Comparison of ENCODE assay signal across 2 cellular contexts in the genomic region with DNA sequence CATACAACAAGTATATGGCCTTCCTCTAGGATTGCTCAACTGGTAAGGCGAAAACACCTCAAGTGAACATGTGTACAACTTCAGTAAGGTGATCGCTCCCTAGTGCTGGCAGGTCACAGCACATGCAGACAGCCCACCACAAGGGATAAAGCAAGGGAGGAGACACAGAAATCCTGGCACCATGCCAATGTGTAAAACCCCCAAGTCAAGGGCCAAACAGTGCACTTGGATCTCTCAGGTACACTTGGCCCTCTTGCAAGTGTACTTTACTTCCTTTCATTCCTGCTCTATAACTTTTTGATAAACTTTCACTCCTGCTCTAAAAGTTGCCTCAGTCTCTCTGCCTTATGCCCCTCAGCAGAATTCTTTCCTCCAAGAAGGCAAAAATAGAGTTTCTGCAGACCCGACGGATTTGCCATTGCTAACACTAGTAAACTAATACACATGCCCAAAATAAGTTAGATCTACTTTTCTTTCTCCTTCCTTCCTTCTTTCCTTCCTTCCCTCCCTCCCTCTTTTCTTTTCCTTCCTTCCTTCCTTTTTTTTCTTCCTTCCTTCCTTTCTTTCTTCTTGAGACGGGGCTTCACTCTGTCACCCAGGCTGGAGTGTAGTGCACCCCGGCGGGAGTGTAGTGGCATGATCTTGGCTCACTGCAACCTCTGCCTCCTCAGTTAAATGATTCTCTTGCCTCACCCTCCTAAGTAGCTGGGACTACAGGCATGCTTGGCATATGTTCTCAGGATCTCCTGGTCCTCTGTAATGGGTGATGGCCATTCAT.
TF ChIP-seq lines count a peak whose summit lies in the region.

No MANE protein-coding gene starts in this region.

TF ChIP-seq in Ishikawa, 13 proteins besides CTCF, POLR2A, EP300 and RAD21:
- TF ChIP-seq USF1 (IDR thresholded peaks at IDR 0.05) (no peak), REST (IDR thresholded peaks at IDR 0.05; ENCODE audit: low read depth) (no peak), CREB1 (IDR thresholded peaks at IDR 0.05; ENCODE audit: low read depth) (no peak), EGR1 (IDR thresholded peaks at IDR 0.05) (no peak), NFIC (IDR thresholded peaks at IDR 0.05) (peak; percentile 74)
TF ChIP-seq in Ishikawa: peak in this region for 1.

TF ChIP-seq in K562, 482 proteins besides CTCF, POLR2A, EP300 and RAD21:
- 0 out of 2 replicates have a peak, but pooled peaks have one; percentile 54 for TF ChIP-seq OTX1 (CRISPR knock-in tag; IDR thresholded peaks at IDR 0.05)
- peak in 1 of 2 experiments; percentile 43 for TF ChIP-seq NCOA2 (IDR thresholded peaks at IDR 0.05; ENCODE audit: partially characterized antibody in 2 of 2)
- no peak for TF ChIP-seq ZNF121 (CRISPR knock-in tag; conservative IDR thresholded peaks at IDR 0.05)
- TF ChIP-seq NFIC (IDR thresholded peaks at IDR 0.05) = peak; percentile 100
- no peak for TF ChIP-seq HMBOX1 (IDR thresholded peaks at IDR 0.05)
- TF ChIP-seq CBX5 (IDR thresholded peaks at IDR 0.05; ENCODE audit: borderline replicate concordance, low read depth) = peak; percentile 6; the same call in 1 of the 2 replicates
- 0 out of 2 replicates have a peak, but pooled peaks have one; percentile 7 for TF ChIP-seq DPF2 (IDR thresholded peaks at IDR 0.05)
- TF ChIP-seq NFIX (CRISPR knock-in tag; IDR thresholded peaks at IDR 0.05; ENCODE audit: low read depth) = peak; percentile 97
- TF ChIP-seq ZNF512 (tag; IDR thresholded peaks at IDR 0.05) = peak; percentile 87
- peak; percentile 84 for TF ChIP-seq SMAD1 (IDR thresholded peaks at IDR 0.05; ENCODE audit: low read depth, low read length, partially characterized antibody)
- TF ChIP-seq TRIM24 (IDR thresholded peaks at IDR 0.05) = 0 out of 4 replicates have a peak, but pooled peaks of 1 of the 2 experiments have one; percentile 14
- 0 out of 2 replicates have a peak, but pooled peaks have one; percentile 41 for TF ChIP-seq GATAD2A (IDR thresholded peaks at IDR 0.05)
- TF ChIP-seq CBX8 (IDR thresholded peaks at IDR 0.05; ENCODE audit: borderline replicate concordance, extremely low read depth, low read depth, low read length, poor library complexity, severe bottlenecking) = no peak
- no peak for TF ChIP-seq YBX1 (IDR thresholded peaks at IDR 0.05)
- peak; percentile 65 for TF ChIP-seq CEBPB (tag; IDR thresholded peaks at IDR 0.05)
- TF ChIP-seq, protein P1, sequence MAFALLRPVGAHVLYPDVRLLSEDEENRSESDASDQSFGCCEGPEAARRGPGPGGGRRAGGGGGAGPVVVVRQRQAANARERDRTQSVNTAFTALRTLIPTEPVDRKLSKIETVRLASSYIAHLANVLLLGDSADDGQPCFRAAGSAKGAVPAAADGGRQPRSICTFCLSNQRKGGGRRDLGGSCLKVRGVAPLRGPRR (CRISPR knock-in tag; IDR thresholded peaks at IDR 0.05) = no peak
- TF ChIP-seq, protein P2, sequence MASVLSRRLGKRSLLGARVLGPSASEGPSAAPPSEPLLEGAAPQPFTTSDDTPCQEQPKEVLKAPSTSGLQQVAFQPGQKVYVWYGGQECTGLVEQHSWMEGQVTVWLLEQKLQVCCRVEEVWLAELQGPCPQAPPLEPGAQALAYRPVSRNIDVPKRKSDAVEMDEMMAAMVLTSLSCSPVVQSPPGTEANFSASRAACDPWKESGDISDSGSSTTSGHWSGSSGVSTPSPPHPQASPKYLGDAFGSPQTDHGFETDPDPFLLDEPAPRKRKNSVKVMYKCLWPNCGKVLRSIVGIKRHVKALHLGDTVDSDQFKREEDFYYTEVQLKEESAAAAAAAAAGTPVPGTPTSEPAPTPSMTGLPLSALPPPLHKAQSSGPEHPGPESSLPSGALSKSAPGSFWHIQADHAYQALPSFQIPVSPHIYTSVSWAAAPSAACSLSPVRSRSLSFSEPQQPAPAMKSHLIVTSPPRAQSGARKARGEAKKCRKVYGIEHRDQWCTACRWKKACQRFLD (CRISPR knock-in tag; IDR thresholded peaks at IDR 0.05) = no peak
- no peak for TF ChIP-seq BMI1 (IDR thresholded peaks at IDR 0.05; ENCODE audit: low read length)
- TF ChIP-seq BCOR (IDR thresholded peaks at IDR 0.05) = no peak
- TF ChIP-seq, protein P3, sequence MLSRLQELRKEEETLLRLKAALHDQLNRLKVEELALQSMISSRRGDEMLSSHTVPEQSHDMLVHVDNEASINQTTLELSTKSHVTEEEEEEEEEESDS (CRISPR knock-in tag; IDR thresholded peaks at IDR 0.05) = no peak
- no peak for TF ChIP-seq PRMT5 (CRISPR knock-in tag; IDR thresholded peaks at IDR 0.05)
- 0 out of 4 replicates have a peak, but pooled peaks of 1 of the 2 experiments have one; percentile 23 for TF ChIP-seq HDAC1 (IDR thresholded peaks at IDR 0.05)
- 0 out of 2 replicates have a peak, but pooled peaks have one; percentile 71 for TF ChIP-seq HLTF (IDR thresholded peaks at IDR 0.05)
- no peak for TF ChIP-seq PHTF2 (CRISPR knock-in tag; IDR thresholded peaks at IDR 0.05)
- TF ChIP-seq NR2C1 (IDR thresholded peaks at IDR 0.05) = no peak
- TF ChIP-seq NR2C1 (tag; IDR thresholded peaks at IDR 0.05) = no peak
- 0 out of 4 replicates have a peak, but pooled peaks of 1 of the 2 experiments have one; percentile 11 for TF ChIP-seq KDM1A (IDR thresholded peaks at IDR 0.05)
- TF ChIP-seq, protein P4, sequence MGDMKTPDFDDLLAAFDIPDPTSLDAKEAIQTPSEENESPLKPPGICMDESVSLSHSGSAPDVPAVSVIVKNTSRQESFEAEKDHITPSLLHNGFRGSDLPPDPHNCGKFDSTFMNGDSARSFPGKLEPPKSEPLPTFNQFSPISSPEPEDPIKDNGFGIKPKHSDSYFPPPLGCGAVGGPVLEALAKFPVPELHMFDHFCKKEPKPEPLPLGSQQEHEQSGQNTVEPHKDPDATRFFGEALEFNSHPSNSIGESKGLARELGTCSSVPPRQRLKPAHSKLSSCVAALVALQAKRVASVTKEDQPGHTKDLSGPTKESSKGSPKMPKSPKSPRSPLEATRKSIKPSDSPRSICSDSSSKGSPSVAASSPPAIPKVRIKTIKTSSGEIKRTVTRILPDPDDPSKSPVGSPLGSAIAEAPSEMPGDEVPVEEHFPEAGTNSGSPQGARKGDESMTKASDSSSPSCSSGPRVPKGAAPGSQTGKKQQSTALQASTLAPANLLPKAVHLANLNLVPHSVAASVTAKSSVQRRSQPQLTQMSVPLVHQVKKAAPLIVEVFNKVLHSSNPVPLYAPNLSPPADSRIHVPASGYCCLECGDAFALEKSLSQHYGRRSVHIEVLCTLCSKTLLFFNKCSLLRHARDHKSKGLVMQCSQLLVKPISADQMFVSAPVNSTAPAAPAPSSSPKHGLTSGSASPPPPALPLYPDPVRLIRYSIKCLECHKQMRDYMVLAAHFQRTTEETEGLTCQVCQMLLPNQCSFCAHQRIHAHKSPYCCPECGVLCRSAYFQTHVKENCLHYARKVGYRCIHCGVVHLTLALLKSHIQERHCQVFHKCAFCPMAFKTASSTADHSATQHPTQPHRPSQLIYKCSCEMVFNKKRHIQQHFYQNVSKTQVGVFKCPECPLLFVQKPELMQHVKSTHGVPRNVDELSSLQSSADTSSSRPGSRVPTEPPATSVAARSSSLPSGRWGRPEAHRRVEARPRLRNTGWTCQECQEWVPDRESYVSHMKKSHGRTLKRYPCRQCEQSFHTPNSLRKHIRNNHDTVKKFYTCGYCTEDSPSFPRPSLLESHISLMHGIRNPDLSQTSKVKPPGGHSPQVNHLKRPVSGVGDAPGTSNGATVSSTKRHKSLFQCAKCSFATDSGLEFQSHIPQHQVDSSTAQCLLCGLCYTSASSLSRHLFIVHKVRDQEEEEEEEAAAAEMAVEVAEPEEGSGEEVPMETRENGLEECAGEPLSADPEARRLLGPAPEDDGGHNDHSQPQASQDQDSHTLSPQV (IDR thresholded peaks at IDR 0.05) = no peak; the same call in 1 of the 2 replicates
- TF ChIP-seq ZC3H11A (IDR thresholded peaks at IDR 0.05; ENCODE audit: low read depth, low read length) = no peak
- no peak for TF ChIP-seq ZNF224 (CRISPR knock-in tag; IDR thresholded peaks at IDR 0.05)
